In genomic region chr21:25465263-25465662, GRCh38 we compare ENCODE assay signal across 1 cellular context.
TF ChIP-seq lines count a peak whose summit lies in the region.

No MANE protein-coding gene starts in this region.

TF ChIP-seq in GM12878, 131 proteins besides CTCF, POLR2A, EP300 and RAD21:
- no peak for TF ChIP-seq E2F8 (IDR thresholded peaks at IDR 0.05; ENCODE audit: low read depth, partially characterized antibody)
- no peak for TF ChIP-seq TCF3 (IDR thresholded peaks at IDR 0.05; ENCODE audit: borderline replicate concordance, insufficient read depth, low read depth, low read length)
- TF ChIP-seq POLR2AphosphoS5 (IDR thresholded peaks at IDR 0.05; ENCODE audit: low read length) = peak; percentile 29; the same call in 1 of the 2 replicates
- TF ChIP-seq GABPA (IDR thresholded peaks at IDR 0.05; ENCODE audit: low read depth) = no peak
- TF ChIP-seq ETV6 (conservative IDR thresholded peaks at IDR 0.05 in 1 of 2, IDR thresholded peaks at IDR 0.05 in 1 of 2; ENCODE audit: borderline replicate concordance in 1 of 2, low read depth in 1 of 2) = no peak
- TF ChIP-seq EZH2 (IDR thresholded peaks at IDR 0.05; ENCODE audit: borderline replicate concordance, control insufficient read depth, low read depth, low read length) = no peak
- TF ChIP-seq FOXM1 (IDR thresholded peaks at IDR 0.05; ENCODE audit: low read depth, low read length) = no peak
- no peak for TF ChIP-seq KAT2A (conservative IDR thresholded peaks at IDR 0.05; ENCODE audit: control insufficient read depth, low read depth, low read length)
TF ChIP-seq in GM12878: peak in this region for 1.
